ENCODE assay signal across 1 cellular context in genomic region chr11:73287400-73288101, GRCh38.
TF ChIP-seq lines count a peak whose summit lies in the region.

No MANE protein-coding gene starts in this region.

TF ChIP-seq in endothelial cell of umbilical vein, 7 proteins besides CTCF, POLR2A, EP300 and RAD21:
- TF ChIP-seq GATA2 (IDR thresholded peaks at IDR 0.05; ENCODE audit: insufficient read depth, insufficient read length, low read depth, low read length) = no peak
- no peak for TF ChIP-seq MAX (IDR thresholded peaks at IDR 0.05; ENCODE audit: insufficient read depth, insufficient read length)
- TF ChIP-seq POLR2AphosphoS5 (IDR thresholded peaks at IDR 0.05; ENCODE audit: insufficient read depth, low read depth, low read length) = no peak
- no peak for TF ChIP-seq JUN (IDR thresholded peaks at IDR 0.05; ENCODE audit: borderline replicate concordance, insufficient read depth, insufficient read length, low read depth)
- no peak for TF ChIP-seq MYC (IDR thresholded peaks at IDR 0.05; ENCODE audit: low read depth, low read length)
- no peak for TF ChIP-seq EZH2 (IDR thresholded peaks at IDR 0.05; ENCODE audit: borderline replicate concordance, low read depth, low read length, severe bottlenecking)
- no peak for TF ChIP-seq FOS (IDR thresholded peaks at IDR 0.05; ENCODE audit: borderline replicate concordance, insufficient read depth, low read length)
